ENCODE assay signal across 8 cellular contexts in the genomic region with DNA sequence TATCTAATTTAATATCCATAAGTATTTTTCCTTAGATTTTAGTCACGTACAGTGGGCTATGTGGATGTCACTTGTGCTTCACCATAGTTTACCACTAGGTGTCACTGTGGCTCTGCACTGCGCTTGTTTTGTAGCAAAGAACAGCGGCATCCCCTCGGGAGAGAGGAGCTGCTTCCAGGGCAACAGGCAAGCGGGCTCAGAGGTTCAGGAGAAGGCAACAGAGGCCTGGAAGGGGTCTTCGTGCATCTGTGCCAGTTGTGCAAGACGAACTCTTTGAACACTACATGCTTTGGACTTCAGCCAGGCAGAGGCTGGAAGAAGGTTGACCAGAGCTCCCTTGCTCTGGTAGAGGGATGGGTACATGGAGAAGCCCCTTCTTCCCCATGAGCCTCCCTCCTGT. TPM values are rescaled to one million over a fixed set of nuclear protein-coding genes. Genes with fewer than 3 reads are reported as not detected.
DNase-seq lines count a peak whose midpoint lies in the region; ATAC-seq and TF ChIP-seq lines count a peak whose summit lies in the region.

No MANE protein-coding gene starts in this region.

- BruUV-seq in Calu3 (replicated peaks; lab: Mats Ljungman, UMichigan) = no TSS peak

- no peak overlapping the region for H3K4me3 Mint-ChIP-seq in Calu3 (ENCODE audit: low read depth, unreplicated experiment)
- no peak overlapping the region for H3K4me3 Mint-ChIP-seq in HFFc6
- H3K4me3 Mint-ChIP-seq in activated B cell treated with CpG ODN at 0.5 μM for 24 hours = no peak overlapping the region

- POLR2A ChIA-PET in activated B cell treated with CpG ODN at 0.5 μM for 24 hours (lab: Charles Lee) = interaction anchor here (0.6 to 1.3 kb wide), 3 partner anchors 20 to 186 kb away, joined by 3 to 5 read pairs (median 3); no protein-coding TSS in a partner anchor

- ATAC-seq in activated B cell treated with CpG ODN at 0.5 μM for 24 hours (ENCODE audit: low read depth) (peak; percentile 86), left colon (peak; percentile 84)

- CTCF ChIA-PET in Calu3 (lab: Charles Lee) = interaction anchor here (0.5 to 3.0 kb wide), 15 partner anchors 37 to 754 kb away, joined by 3 to 50 read pairs (median 3); a partner anchor contains a TSS
- CTCF ChIA-PET in activated B cell treated with CpG ODN at 0.5 μM for 24 hours (lab: Charles Lee) = interaction anchor here (0.6 to 8.3 kb wide), 27 partner anchors 9 to 348 kb away, joined by 3 to 155 read pairs (median 5); a partner anchor contains a TSS

- intact Hi-C loops in Calu3 (cut with micrococcal nuclease; ENCODE audit: unreplicated experiment) (loop anchor here (1.0 to 2.0 kb wide), 2 partner anchors 54 to 187 kb away; no protein-coding TSS in a partner anchor), activated B cell treated with CpG ODN at 0.5 μM for 24 hours (cut with micrococcal nuclease) (loop anchor here (1.0 kb wide), 5 partner anchors 54 to 410 kb away; no protein-coding TSS in a partner anchor), left colon (cut with DNase I, micrococcal nuclease) (loop anchor here in 1 of 2 donors (2.0 to 5.0 kb wide), 2 partner anchors 52 to 187 kb away; a partner anchor contains a TSS)

- H3K27me3 Mint-ChIP-seq in Calu3 (ENCODE audit: unreplicated experiment) (no peaks in the 10 kb centered on the region), HFFc6 (ENCODE audit: insufficient read depth) (peaks cover 12% of the 10 kb centered on the region), activated B cell treated with CpG ODN at 0.5 μM for 24 hours (peaks cover 2% of the 10 kb centered on the region)

- no peaks in the 10 kb centered on the region for H3K4me1 Mint-ChIP-seq in Calu3 (ENCODE audit: low read depth, unreplicated experiment)
- H3K4me1 Mint-ChIP-seq in HFFc6 (ENCODE audit: low read depth) = peaks cover 28% of the 10 kb centered on the region
- H3K4me1 Mint-ChIP-seq in activated B cell treated with CpG ODN at 0.5 μM for 24 hours = peaks cover 8% of the 10 kb centered on the region

- H3K36me3 Mint-ChIP-seq in Calu3 (ENCODE audit: insufficient read depth, unreplicated experiment) = peaks cover 15% of the 10 kb centered on the region
- H3K36me3 Mint-ChIP-seq in HFFc6 (ENCODE audit: low read depth) = peaks cover 39% of the 10 kb centered on the region
- H3K36me3 Mint-ChIP-seq in activated B cell treated with CpG ODN at 0.5 μM for 24 hours (ENCODE audit: low read depth) = no peaks in the 10 kb centered on the region

- TF ChIP-seq CTCF in Calu3 (IDR thresholded peaks at IDR 0.05; ENCODE audit: unreplicated experiment) = peak; percentile 84
- peak; percentile 98 for TF ChIP-seq CTCF in HFFc6 (IDR thresholded peaks at IDR 0.05)
- peak; percentile 96 for TF ChIP-seq CTCF in activated B cell treated with CpG ODN at 0.5 μM for 24 hours (IDR thresholded peaks at IDR 0.05)
- peak; percentile 94 for TF ChIP-seq CTCF in cardiac fibroblast (IDR thresholded peaks at IDR 0.05; ENCODE audit: low read depth, low read length)

- DNase-seq in Calu3 (peak; percentile 66), HFFc6 (peak; percentile 70), NCI-H345 (lab: John Stamatoyannopoulos, UW) (peak; percentile 84), activated B cell treated with CpG ODN at 0.5 μM for 24 hours (peak; percentile 56), cardiac fibroblast (ENCODE audit: low read depth in 2 of 2) (peak; percentile 90 to 91), left colon (peak in 1 of 2 donors; percentile 73), 8988T (no peak)
- peak; percentile 50 for DNase-seq in stimulated activated CD4-positive, alpha-beta T cell treated with anti-CD3 and anti-CD28 coated beads, Interleukin-2, amount 100 ng/mL, for 4 hours (ENCODE audit: low read depth)

- H3K9me3 Mint-ChIP-seq in Calu3 (ENCODE audit: low read depth, unreplicated experiment) = no peaks in the 10 kb centered on the region
- no peaks in the 10 kb centered on the region; the same call in 1 of the 2 replicates for H3K9me3 Mint-ChIP-seq in HFFc6
- H3K9me3 Mint-ChIP-seq in activated B cell treated with CpG ODN at 0.5 μM for 24 hours = no peaks in the 10 kb centered on the region

- no peak overlapping the region for H3K27ac Mint-ChIP-seq in Calu3 (ENCODE audit: unreplicated experiment)
- peak overlapping the region; percentile 65 for H3K27ac Mint-ChIP-seq in HFFc6
- H3K27ac Mint-ChIP-seq in activated B cell treated with CpG ODN at 0.5 μM for 24 hours = no peak overlapping the region

- H3K4me3 ChIP-seq in cardiac fibroblast (replicated peaks in 1 of 2; ENCODE audit: low read depth in 2 of 2, low read length in 2 of 2) = no peak overlapping the region

RNA-seq across cellular contexts. Expression of a gene that starts 20.6 kb away (rescaled TPM):
- total RNA-seq in Calu3 (2022) (50.3 and 52.1 TPM in 2 replicates), activated B cell treated with CpG ODN at 0.5 μM for 24 hours (18.9 and 19.9 TPM in 2 replicates), left colon (10 to 100 TPM; 59.6 to 66.6 TPM)
- 10 to 100 TPM in 4 of 6 experiments, 1 to 10 TPM in 2; 5.5 to 21.4 (median 15.9) TPM for total RNA-seq in HFFc6 (2021; fragmentation: NEBNext Ultra II Directional; extraction: Animal tissue kit (Norgen Biotek cat#: 25700))

RNA-seq across cellular contexts. Expression of a gene that starts 51.4 kb away (rescaled TPM):
- total RNA-seq in Calu3 (2022) (5.9 and 7.1 TPM in 2 replicates), activated B cell treated with CpG ODN at 0.5 μM for 24 hours (3.2 and 3.3 TPM in 2 replicates), left colon (10 to 100 TPM; 27.7 to 31.9 TPM)
- 1 to 10 TPM; 1.6 to 2.1 (median 1.7) TPM for total RNA-seq in HFFc6 (2021; fragmentation: NEBNext Ultra II Directional; extraction: Animal tissue kit (Norgen Biotek cat#: 25700))
